8 cellular contexts compared by ENCODE assay signal in genomic region chr4:6855692-6856297, GRCh38. TPM values are rescaled to one million over a fixed set of nuclear protein-coding genes. Genes with fewer than 3 reads are reported as not detected.
DNase-seq lines count a peak whose midpoint lies in the region; ATAC-seq lines count a peak whose summit lies in the region.

No MANE protein-coding gene starts in this region.

- H3K27ac ChIP-seq in KOPT-K1 (ENCODE audit: low read depth, low read length, poor library complexity, severe bottlenecking) = peak overlapping the region; percentile 16

- peak overlapping the region; percentile 38 for H3K4me3 Mint-ChIP-seq in activated CD4-positive, alpha-beta T cell treated with anti-CD3 and anti-CD28 coated beads for 36 hours
- no peak overlapping the region for H3K4me3 Mint-ChIP-seq in activated T-helper 2 cell treated with anti-CD3 and anti-CD28 coated beads, Interferon-gamma antibody, Interleukin-2, Interleukin-4, amounts not matched to agents 10 μg/mL and 5 μg/mL and 100 μg/mL, durations not matched to agents 14 hours and 24 hours and 36 hours (ENCODE audit: low read depth)

- H3K9me3 Mint-ChIP-seq in activated CD4-positive, alpha-beta T cell treated with anti-CD3 and anti-CD28 coated beads for 36 hours (ENCODE audit: low read depth) = no peaks in the 10 kb centered on the region
- peaks cover 19% of the 10 kb centered on the region for H3K9me3 Mint-ChIP-seq in activated T-helper 2 cell treated with anti-CD3 and anti-CD28 coated beads, Interferon-gamma antibody, Interleukin-2, Interleukin-4, amounts not matched to agents 10 μg/mL and 5 μg/mL and 100 μg/mL, durations not matched to agents 14 hours and 24 hours and 36 hours

- no peaks in the 10 kb centered on the region for H3K27me3 Mint-ChIP-seq in activated CD4-positive, alpha-beta T cell treated with anti-CD3 and anti-CD28 coated beads for 36 hours
- no peaks in the 10 kb centered on the region for H3K27me3 Mint-ChIP-seq in activated T-helper 2 cell treated with anti-CD3 and anti-CD28 coated beads, Interferon-gamma antibody, Interleukin-2, Interleukin-4, amounts not matched to agents 10 μg/mL and 5 μg/mL and 100 μg/mL, durations not matched to agents 14 hours and 24 hours and 36 hours (ENCODE audit: low read depth)

- CTCF ChIA-PET in activated CD4-positive, alpha-beta T cell treated with anti-CD3 and anti-CD28 coated beads for 36 hours (lab: Charles Lee) = interaction anchor here (1.4 to 2.1 kb wide), 2 partner anchors 18 to 136 kb away, joined by 3 to 10 read pairs; no protein-coding TSS in a partner anchor

- intact Hi-C loops in activated CD4-positive, alpha-beta T cell treated with anti-CD3 and anti-CD28 coated beads for 36 hours (cut with DNase I, micrococcal nuclease) = loop anchor here in 1 of 2 experiments (1.0 kb wide), 1 partner anchor 72 kb away; no protein-coding TSS in a partner anchor
- intact Hi-C loops in activated T-helper 2 cell treated with anti-CD3 and anti-CD28 coated beads, Interferon-gamma antibody, Interleukin-2, Interleukin-4, amounts not matched to agents 10 μg/mL and 5 μg/mL and 100 μg/mL, durations not matched to agents 14 hours and 24 hours and 36 hours (cut with micrococcal nuclease) = no loop called here

- H3K4me1 Mint-ChIP-seq in activated CD4-positive, alpha-beta T cell treated with anti-CD3 and anti-CD28 coated beads for 36 hours = peaks cover 27% of the 10 kb centered on the region
- peaks cover 12% of the 10 kb centered on the region for H3K4me1 Mint-ChIP-seq in activated T-helper 2 cell treated with anti-CD3 and anti-CD28 coated beads, Interferon-gamma antibody, Interleukin-2, Interleukin-4, amounts not matched to agents 10 μg/mL and 5 μg/mL and 100 μg/mL, durations not matched to agents 14 hours and 24 hours and 36 hours (ENCODE audit: low read depth)

- H3K27ac Mint-ChIP-seq in activated CD4-positive, alpha-beta T cell treated with anti-CD3 and anti-CD28 coated beads for 36 hours = peak overlapping the region; percentile 88
- peak overlapping the region; percentile 53 for H3K27ac Mint-ChIP-seq in activated T-helper 2 cell treated with anti-CD3 and anti-CD28 coated beads, Interferon-gamma antibody, Interleukin-2, Interleukin-4, amounts not matched to agents 10 μg/mL and 5 μg/mL and 100 μg/mL, durations not matched to agents 14 hours and 24 hours and 36 hours

- DNase-seq in activated CD4-positive, alpha-beta T cell treated with anti-CD3 and anti-CD28 coated beads for 36 hours = peak; percentile 48
- no peak for DNase-seq in activated CD4-positive, alpha-beta T cell treated with anti-CD3 and anti-CD28 coated beads, Interleukin-2, amount 50 U/mL, for 1 hour
- no peak for DNase-seq in activated T-helper 2 cell treated with anti-CD3 and anti-CD28 coated beads, Interferon-gamma antibody, Interleukin-2, Interleukin-4, amounts not matched to agents 10 μg/mL and 5 μg/mL and 100 μg/mL, durations not matched to agents 14 hours and 24 hours and 36 hours (ENCODE audit: low spot score)
- DNase-seq in kidney tubule cell (ENCODE audit: low spot score) (peak; percentile 61), GOT3 (lab: John Stamatoyannopoulos, UW) (no peak), GM03348 (ENCODE audit: low spot score) (no peak)

- peaks cover 74% of the 10 kb centered on the region for H3K36me3 ChIP-seq in KOPT-K1 (ENCODE audit: insufficient read depth, low read length)

- peaks cover 44% of the 10 kb centered on the region for H3K36me3 Mint-ChIP-seq in activated CD4-positive, alpha-beta T cell treated with anti-CD3 and anti-CD28 coated beads for 36 hours (ENCODE audit: low read depth)
- peaks cover 59% of the 10 kb centered on the region for H3K36me3 Mint-ChIP-seq in activated T-helper 2 cell treated with anti-CD3 and anti-CD28 coated beads, Interferon-gamma antibody, Interleukin-2, Interleukin-4, amounts not matched to agents 10 μg/mL and 5 μg/mL and 100 μg/mL, durations not matched to agents 14 hours and 24 hours and 36 hours (ENCODE audit: low read depth)

- POLR2A ChIA-PET in activated CD4-positive, alpha-beta T cell treated with anti-CD3 and anti-CD28 coated beads for 36 hours (lab: Charles Lee) = no interaction called here

- peak; percentile 95 for ATAC-seq in activated CD4-positive, alpha-beta T cell treated with anti-CD3 and anti-CD28 coated beads for 36 hours
- peak; percentile 95 for ATAC-seq in GM21786 (IDR thresholded peaks at IDR 0.05; ENCODE audit: unreplicated experiment)

- H3K9me3 ChIP-seq in KOPT-K1 (ENCODE audit: insufficient read depth, low read length, poor library complexity, severe bottlenecking) = peaks cover 19% of the 10 kb centered on the region

RNA-seq across cellular contexts. Expression of gene TBC1D14, which starts 53.8 kb away (rescaled TPM):
- 10 to 100 TPM; 36.7 to 44.0 TPM for total RNA-seq in activated CD4-positive, alpha-beta T cell treated with anti-CD3 and anti-CD28 coated beads for 36 hours
- total RNA-seq in activated T-helper 2 cell treated with anti-CD3 and anti-CD28 coated beads, Interferon-gamma antibody, Interleukin-2, Interleukin-4, amounts not matched to agents 10 μg/mL and 5 μg/mL and 100 μg/mL, durations not matched to agents 14 hours and 24 hours and 36 hours = 34.9 and 35.1 TPM in 2 replicates

Comparison
In these comparisons a context has a peak if more than half of its experiments do, and no peak if none do; other contexts are left out.
1. DNase-seq: peak in activated CD4-positive, alpha-beta T cell treated with anti-CD3 and anti-CD28 coated beads for 36 hours (single experiment) and kidney tubule cell (single experiment); none in activated CD4-positive, alpha-beta T cell treated with anti-CD3 and anti-CD28 coated beads, Interleukin-2, amount 50 U/mL, for 1 hour (single experiment), activated T-helper 2 cell treated with anti-CD3 and anti-CD28 coated beads, Interferon-gamma antibody, Interleukin-2, Interleukin-4, amounts not matched to agents 10 μg/mL and 5 μg/mL and 100 μg/mL, durations not matched to agents 14 hours and 24 hours and 36 hours (single experiment), GOT3 (single experiment) and GM03348 (single experiment).